13 cellular contexts compared by ENCODE assay signal in the genomic region with DNA sequence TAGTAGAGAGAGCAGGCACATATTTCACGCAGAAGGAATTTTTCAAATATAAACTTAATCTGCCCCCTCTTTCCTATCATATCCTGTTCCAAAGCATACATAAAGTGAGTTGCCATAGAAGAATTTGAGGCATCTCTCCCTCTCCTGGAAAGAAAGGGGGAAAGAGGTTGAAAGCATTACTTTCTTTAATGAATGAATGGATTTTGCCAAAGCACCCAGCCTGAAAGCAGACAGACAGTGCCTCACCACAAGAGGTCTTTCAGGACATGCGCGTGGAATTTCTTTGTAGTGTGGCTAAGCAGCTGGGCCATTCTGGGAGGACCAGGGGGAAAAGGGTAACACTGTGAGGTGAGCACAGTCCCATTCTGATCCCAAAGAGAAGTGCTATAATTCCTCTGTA.
A peak's percentile ranks its signal among the peaks of the same experiment; 100 is the strongest.
DNase-seq lines count a peak whose midpoint lies in the region; ATAC-seq and TF ChIP-seq lines count a peak whose summit lies in the region.
"Had no signal": no experiment of that assay in that cellular context is flagged by ENCODE, and none has a peak within 500 bp of the region (broad histone marks: within the 10 kb centered on the region; RNA-seq: fewer than 3 reads in every experiment).

No MANE protein-coding gene starts in this region.

- H4K20me1 ChIP-seq in GM23338 (replicated peaks; ENCODE audit: insufficient read depth) (no peaks in the 10 kb centered on the region), mammary epithelial cell (ENCODE audit: insufficient read depth, low read length) (no peaks in the 10 kb centered on the region)

- CTCF ChIA-PET in mammary epithelial cell (lab: Charles Lee; ENCODE audit: low non-redundant PET): no interaction called here

- intact Hi-C loops in mammary epithelial cell (cut with micrococcal nuclease): no loop called here
- intact Hi-C loops in upper lobe of right lung (cut with DNase I): no loop called here

- H3K4me1 ChIP-seq in GM23338 (ENCODE audit: insufficient read depth) (peaks cover 23% of the 10 kb centered on the region), skeletal muscle satellite cell (ENCODE audit: control insufficient read depth, insufficient read depth, low read length) (peaks cover 16% of the 10 kb centered on the region), mammary epithelial cell (ENCODE audit: insufficient read depth, low read length) (no peaks in the 10 kb centered on the region), upper lobe of right lung (no peaks in the 10 kb centered on the region)
- H3K4me1 ChIP-seq: esophagus squamous epithelium had no signal

- in situ Hi-C loops in mammary epithelial cell (cut with MboI; ENCODE audit: low sequenced_read_pairs in 2 of 2): no loop called here

- BruUV-seq in mammary epithelial cell (replicated peaks; lab: Mats Ljungman, UMichigan): no TSS peak

- H3K36me3 Mint-ChIP-seq in GM23338 (ENCODE audit: low read depth): no peaks in the 10 kb centered on the region

- no peak overlapping the region for H3K4me3 Mint-ChIP-seq in GM23338

- H3K27ac Mint-ChIP-seq in GM23338: 0 out of 2 replicates have a peak overlapping the region, but pooled peaks have one; percentile 13

- H3K9ac ChIP-seq in skeletal muscle satellite cell (ENCODE audit: low read depth, low read length) (no peak overlapping the region), mammary epithelial cell (ENCODE audit: insufficient read depth, low read length) (no peak overlapping the region)

- WGBS in mammary epithelial cell (ENCODE audit: low coverage, missing lambda C conversion rate): 100% methylated on average over 3 of the region's 3 CpGs

- H3K4me1 Mint-ChIP-seq in GM23338: peaks cover 31% of the 10 kb centered on the region

- H3K9me2 ChIP-seq in GM23338 (ENCODE audit: insufficient read depth): no peaks in the 10 kb centered on the region

- dilution Hi-C loops in mammary epithelial cell (cut with HindIII; ENCODE audit: low sequenced_read_pairs): no loop called here

- TF ChIP-seq CTCF in GM23338 (conservative IDR thresholded peaks at IDR 0.05; ENCODE audit: low read depth in 2 of 2) (no peak), mammary epithelial cell (conservative IDR thresholded peaks at IDR 0.05 in 1 of 2, IDR thresholded peaks at IDR 0.05 in 1 of 2; ENCODE audit: extremely low read depth in 1 of 2, insufficient read depth in 1 of 2, low read depth in 1 of 2, low read length in 2 of 2) (no peak), upper lobe of right lung (IDR thresholded peaks at IDR 0.05) (no peak)

- peak; percentile 83 for DNase-seq in GM23338 (ENCODE audit: low spot score)
- peak; percentile 43 for DNase-seq in hepatic stellate cell (ENCODE audit: low spot score)
- no peak for DNase-seq in mammary epithelial cell
- no peak for DNase-seq in upper lobe of right lung
- no peak for DNase-seq in medulla oblongata (ENCODE audit: extremely low spot score)
- DNase-seq: activated T-cell treated with anti-CD3 and anti-CD28 coated beads, Interleukin-2, amount 50 U/mL, for 48 hours; esophagus squamous epithelium; NCI-H1092; NCI-H526 treated with DMSO at 0.1 percent for 48 hours; occipital lobe had no signal

- no peaks in the 10 kb centered on the region for H3K79me2 ChIP-seq in GM23338 (replicated peaks; ENCODE audit: insufficient read depth)
- H3K79me2 ChIP-seq in mammary epithelial cell (ENCODE audit: insufficient read depth, low read length): no peaks in the 10 kb centered on the region

- no peaks in the 10 kb centered on the region for H3K27me3 Mint-ChIP-seq in GM23338 (ENCODE audit: insufficient read depth, low read depth, poor library complexity)

- H3K4me3 ChIP-seq in GM23338 (no peak overlapping the region), skeletal muscle satellite cell (ENCODE audit: low read length) (no peak overlapping the region), mammary epithelial cell (replicated peaks in 1 of 3; ENCODE audit: insufficient read depth in 1 of 3, low read depth in 2 of 3, low read length in 3 of 3) (no peak overlapping the region), upper lobe of right lung (no peak overlapping the region)
- H3K4me3 ChIP-seq: esophagus squamous epithelium had no signal

- H3K9me3 ChIP-seq in skeletal muscle satellite cell (replicated peaks; ENCODE audit: low read length) (no peaks in the 10 kb centered on the region), mammary epithelial cell (replicated peaks; ENCODE audit: insufficient read depth, low read length) (no peaks in the 10 kb centered on the region), upper lobe of right lung (no peaks in the 10 kb centered on the region)
- H3K9me3 ChIP-seq: esophagus squamous epithelium had no signal

- ATAC-seq in GM23338: peak; percentile 100
- peak; percentile 92 for ATAC-seq in SK-N-SH treated with all-trans-retinoic acid at 6 μM for 48 hours
- ATAC-seq in upper lobe of right lung: no peak
- ATAC-seq: activated CD4-positive, CD25-positive, alpha-beta regulatory T cell treated with anti-CD3 and anti-CD28 coated beads, Interleukin-2, amount 50 U/mL, for 24 hours had no signal

- H2AFZ ChIP-seq in GM23338: no peak overlapping the region
- no peak overlapping the region for H2AFZ ChIP-seq in mammary epithelial cell (ENCODE audit: low read depth, low read length)

- no peaks in the 10 kb centered on the region for H3F3A ChIP-seq in GM23338 (replicated peaks; ENCODE audit: low read depth)

- no peaks in the 10 kb centered on the region for H3K36me3 ChIP-seq in GM23338 (ENCODE audit: insufficient read depth)
- H3K36me3 ChIP-seq in skeletal muscle satellite cell (ENCODE audit: insufficient read depth, low read length): no peaks in the 10 kb centered on the region
- no peaks in the 10 kb centered on the region for H3K36me3 ChIP-seq in mammary epithelial cell (ENCODE audit: insufficient read depth, low read length)
- H3K36me3 ChIP-seq in upper lobe of right lung: no peaks in the 10 kb centered on the region
- H3K36me3 ChIP-seq: esophagus squamous epithelium had no signal

- peak overlapping the region; percentile 12; the same call in 1 of the 2 replicates for H3K4me2 ChIP-seq in GM23338
- peak overlapping the region; percentile 45 for H3K4me2 ChIP-seq in skeletal muscle satellite cell (ENCODE audit: low read length)
- H3K4me2 ChIP-seq in mammary epithelial cell (ENCODE audit: insufficient read depth, low read depth, low read length): no peak overlapping the region

- no peaks in the 10 kb centered on the region for H3K9me3 Mint-ChIP-seq in GM23338

- H3K27ac ChIP-seq in GM23338 (ENCODE audit: low read depth) (no peak overlapping the region), mammary epithelial cell (ENCODE audit: insufficient read depth, low read depth, low read length) (no peak overlapping the region), upper lobe of right lung (no peak overlapping the region)
- H3K27ac ChIP-seq: esophagus squamous epithelium had no signal

- H3K27me3 ChIP-seq in GM23338 (ENCODE audit: insufficient read depth) (no peaks in the 10 kb centered on the region), skeletal muscle satellite cell (ENCODE audit: control insufficient read depth, insufficient read depth, low read length) (no peaks in the 10 kb centered on the region), mammary epithelial cell (ENCODE audit: insufficient read depth, low read length) (no peaks in the 10 kb centered on the region), upper lobe of right lung (no peaks in the 10 kb centered on the region)
- H3K27me3 ChIP-seq: esophagus squamous epithelium had no signal

TF ChIP-seq in SK-N-SH treated with all-trans-retinoic acid at 6 μM for 48 hours, 23 proteins besides CTCF, POLR2A, EP300 and RAD21:
- TF ChIP-seq PPARA (CRISPR knock-in tag; IDR thresholded peaks at IDR 0.05; ENCODE audit: borderline replicate concordance): no peak
- TF ChIP-seq ESRRG (CRISPR knock-in tag; IDR thresholded peaks at IDR 0.05): no peak
- TF ChIP-seq SNAI2 (CRISPR knock-in tag; IDR thresholded peaks at IDR 0.05): no peak
- no peak for TF ChIP-seq ZC3H10 (CRISPR knock-in tag; IDR thresholded peaks at IDR 0.05)
- TF ChIP-seq ZNF565 (CRISPR knock-in tag; conservative IDR thresholded peaks at IDR 0.05; ENCODE audit: low read depth): no peak
- TF ChIP-seq, protein P1, sequence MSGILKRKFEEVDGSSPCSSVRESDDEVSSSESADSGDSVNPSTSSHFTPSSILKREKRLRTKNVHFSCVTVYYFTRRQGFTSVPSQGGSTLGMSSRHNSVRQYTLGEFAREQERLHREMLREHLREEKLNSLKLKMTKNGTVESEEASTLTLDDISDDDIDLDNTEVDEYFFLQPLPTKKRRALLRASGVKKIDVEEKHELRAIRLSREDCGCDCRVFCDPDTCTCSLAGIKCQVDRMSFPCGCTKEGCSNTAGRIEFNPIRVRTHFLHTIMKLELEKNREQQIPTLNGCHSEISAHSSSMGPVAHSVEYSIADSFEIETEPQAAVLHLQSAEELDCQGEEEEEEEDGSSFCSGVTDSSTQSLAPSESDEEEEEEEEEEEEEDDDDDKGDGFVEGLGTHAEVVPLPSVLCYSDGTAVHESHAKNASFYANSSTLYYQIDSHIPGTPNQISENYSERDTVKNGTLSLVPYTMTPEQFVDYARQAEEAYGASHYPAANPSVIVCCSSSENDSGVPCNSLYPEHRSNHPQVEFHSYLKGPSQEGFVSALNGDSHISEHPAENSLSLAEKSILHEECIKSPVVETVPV (CRISPR knock-in tag; IDR thresholded peaks at IDR 0.05): no peak
- no peak for TF ChIP-seq BACH2 (CRISPR knock-in tag; IDR thresholded peaks at IDR 0.05; ENCODE audit: borderline replicate concordance)
- no peak for TF ChIP-seq ZNF8 (CRISPR knock-in tag; IDR thresholded peaks at IDR 0.05)
- TF ChIP-seq ZFP30 (CRISPR knock-in tag; IDR thresholded peaks at IDR 0.05): no peak
- TF ChIP-seq GLIS3 (CRISPR knock-in tag; IDR thresholded peaks at IDR 0.05): no peak
- no peak for TF ChIP-seq OSR1 (CRISPR knock-in tag; IDR thresholded peaks at IDR 0.05)
- no peak for TF ChIP-seq TOX (CRISPR knock-in tag; IDR thresholded peaks at IDR 0.05; ENCODE audit: borderline replicate concordance)
- TF ChIP-seq, protein P2, sequence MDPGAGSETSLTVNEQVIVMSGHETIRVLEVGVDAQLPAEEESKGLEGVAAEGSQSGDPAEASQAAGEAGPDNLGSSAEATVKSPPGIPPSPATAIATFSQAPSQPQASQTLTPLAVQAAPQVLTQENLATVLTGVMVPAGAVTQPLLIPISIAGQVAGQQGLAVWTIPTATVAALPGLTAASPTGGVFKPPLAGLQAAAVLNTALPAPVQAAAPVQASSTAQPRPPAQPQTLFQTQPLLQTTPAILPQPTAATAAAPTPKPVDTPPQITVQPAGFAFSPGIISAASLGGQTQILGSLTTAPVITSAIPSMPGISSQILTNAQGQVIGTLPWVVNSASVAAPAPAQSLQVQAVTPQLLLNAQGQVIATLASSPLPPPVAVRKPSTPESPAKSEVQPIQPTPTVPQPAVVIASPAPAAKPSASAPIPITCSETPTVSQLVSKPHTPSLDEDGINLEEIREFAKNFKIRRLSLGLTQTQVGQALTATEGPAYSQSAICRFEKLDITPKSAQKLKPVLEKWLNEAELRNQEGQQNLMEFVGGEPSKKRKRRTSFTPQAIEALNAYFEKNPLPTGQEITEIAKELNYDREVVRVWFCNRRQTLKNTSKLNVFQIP (CRISPR knock-in tag; IDR thresholded peaks at IDR 0.05; ENCODE audit: borderline replicate concordance, low read depth): no peak

Comparison
In these comparisons a context has a peak if more than half of its experiments do, and no peak if none do; other contexts are left out.
1. DNase-seq: peak in GM23338 (single experiment) and hepatic stellate cell (single experiment); none in mammary epithelial cell (single experiment), upper lobe of right lung (single experiment) and medulla oblongata (single experiment).